21 cellular contexts compared by ENCODE assay signal in the genomic region with DNA sequence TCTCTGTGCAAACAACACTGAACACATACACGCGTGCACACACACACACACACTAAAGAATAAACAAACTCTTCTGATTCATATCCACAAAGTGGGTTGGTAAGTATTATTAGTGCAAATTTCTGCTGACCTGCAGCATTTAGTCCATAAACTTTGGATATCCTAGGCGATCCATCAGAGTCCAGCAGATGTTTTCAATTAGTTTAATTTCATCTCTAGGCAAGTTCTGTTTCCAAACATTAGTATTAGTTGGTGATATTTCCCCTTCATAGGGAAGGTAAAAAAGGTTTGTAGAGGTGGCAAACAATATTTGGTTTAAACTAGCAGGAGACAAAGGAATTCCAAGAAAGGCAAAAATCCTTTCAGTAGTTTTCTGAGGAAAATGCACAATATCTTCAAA. TPM values are rescaled to one million over a fixed set of nuclear protein-coding genes. Genes with fewer than 3 reads are reported as not detected.
A peak's percentile ranks its signal among the peaks of the same experiment; 100 is the strongest.
DNase-seq lines count a peak whose midpoint lies in the region; FAIRE-seq and TF ChIP-seq lines count a peak whose summit lies in the region.
"Had no signal": no experiment of that assay in that cellular context is flagged by ENCODE, and none has a peak within 500 bp of the region (broad histone marks: within the 10 kb centered on the region; RNA-seq: fewer than 3 reads in every experiment).

No MANE protein-coding gene starts in this region.

- no peaks in the 10 kb centered on the region for H3K9me3 ChIP-seq in kidney (ENCODE audit: control insufficient read depth in 1 of 2, low read length in 2 of 2)
- H3K9me3 ChIP-seq in tibial artery, result no peaks in the 10 kb centered on the region

- no peak overlapping the region for H3K9ac ChIP-seq in kidney (ENCODE audit: low read length in 2 of 2)

- no peak overlapping the region for H3K4me3 ChIP-seq in kidney (ENCODE audit: low read length in 2 of 2)
- no peak overlapping the region for H3K4me3 ChIP-seq in tibial artery

- H3K9me3 Mint-ChIP-seq in brain, result peaks cover 0 to 12% (median 0%) of the 10 kb centered on the region in 5 experiments
- H3K9me3 Mint-ChIP-seq: CD4-positive, alpha-beta memory T cell had no signal

- FAIRE-seq in kidney (lab: Jason Lieb, UNC), result no peak
- no peak for FAIRE-seq in H54 (lab: Jason Lieb, UNC)
- FAIRE-seq: GM12891, HTR-8/SVneo, RCC 7860 had no signal

- H3K27ac ChIP-seq in layer of hippocampus (ENCODE audit: low read depth, low read length) (peak overlapping the region; percentile 36), kidney (ENCODE audit: low read depth in 2 of 2, low read length in 2 of 2) (no peak overlapping the region), tibial artery (no peak overlapping the region)
- H3K27ac ChIP-seq: HL-60 had no signal

- no peaks in the 10 kb centered on the region for H3K27me3 ChIP-seq in layer of hippocampus (ENCODE audit: control insufficient read depth, insufficient read depth, low read length)
- H3K27me3 ChIP-seq in tibial artery, result no peaks in the 10 kb centered on the region

- H3K4me3 Mint-ChIP-seq in brain, result peak overlapping the region in 3 of 5 experiments; percentile 32 to 61 (median 42)
- H3K4me3 Mint-ChIP-seq: CD4-positive, alpha-beta memory T cell had no signal

- H3K36me3 Mint-ChIP-seq in brain, result peaks cover 31% of the 10 kb centered on the region
- H3K36me3 Mint-ChIP-seq: CD4-positive, alpha-beta memory T cell had no signal

- H3K36me3 ChIP-seq in kidney (ENCODE audit: control insufficient read depth in 1 of 2, insufficient read depth in 2 of 2, low read length in 2 of 2) (no peaks in the 10 kb centered on the region), tibial artery (peaks cover 7 to 46% (median 23%) of the 10 kb centered on the region in 3 donors)

- DNase-seq in DMS53 (lab: John Stamatoyannopoulos, UW), result peak; percentile 21
- DNase-seq in DMS53 treated with DMSO at 0.1 percent for 48 hours (lab: John Stamatoyannopoulos, UW; ENCODE audit: unreplicated experiment), result no peak
- no peak for DNase-seq in DMS153 treated with DMSO at 0.1 percent for 48 hours (lab: John Stamatoyannopoulos, UW; ENCODE audit: unreplicated experiment)
- DNase-seq in kidney, result no peak
- DNase-seq in tibial artery, result no peak
- no peak for DNase-seq in H54 (ENCODE audit: insufficient read length, low spot score)
- DNase-seq: CD4-positive, alpha-beta memory T cell; GF-D8; H7; NCI-H1436; NCI-H2029; NCI-H2171; NCI-H446; NCI-H69; Right ventricle myocardium superior had no signal

- intact Hi-C loops in kidney (cut with DNase I), result no loop called here
- intact Hi-C loops in tibial artery (cut with DNase I; ENCODE audit: low total_unique reads), result loop anchor here (10.0 kb wide), 1 partner anchor 286 kb away; no protein-coding TSS in a partner anchor

- TF ChIP-seq POLR2A in H54 (IDR thresholded peaks at IDR 0.05; ENCODE audit: low read depth, low read length), result no peak

- no peaks in the 10 kb centered on the region for H3K27me3 Mint-ChIP-seq in brain

- peak overlapping the region in 4 of 5 experiments; percentile 31 to 95 (median 68) for H3K27ac Mint-ChIP-seq in brain
- H3K27ac Mint-ChIP-seq: CD4-positive, alpha-beta memory T cell had no signal

- peaks cover 50% of the 10 kb centered on the region for H3K4me1 Mint-ChIP-seq in brain

- H3K4me1 ChIP-seq in kidney (ENCODE audit: control insufficient read depth in 1 of 2, insufficient read depth in 1 of 2, low read depth in 1 of 2, low read length in 2 of 2) (no peaks in the 10 kb centered on the region), tibial artery (peaks cover 0 to 31% (median 5%) of the 10 kb centered on the region in 4 donors)

- no peak for TF ChIP-seq CTCF in brain (conservative IDR thresholded peaks at IDR 0.05)
- no peak for TF ChIP-seq CTCF in kidney (IDR thresholded peaks at IDR 0.05; ENCODE audit: borderline replicate concordance, extremely low read depth, insufficient read depth)
- TF ChIP-seq CTCF in tibial artery (IDR thresholded peaks at IDR 0.05), result no peak

RNA-seq across cellular contexts. Expression of a gene that starts 5.7 kb away (rescaled TPM):
- polyA plus RNA-seq in brain (ENCODE audit: insufficient read depth, low read depth, low replicate concordance) (0.92 TPM), kidney (ENCODE audit: insufficient read depth, low read depth, low replicate concordance) (1.9 TPM)
- total RNA-seq in kidney, result 6.4 TPM
